ENCODE assay signal across 9 cellular contexts in the genomic region with DNA sequence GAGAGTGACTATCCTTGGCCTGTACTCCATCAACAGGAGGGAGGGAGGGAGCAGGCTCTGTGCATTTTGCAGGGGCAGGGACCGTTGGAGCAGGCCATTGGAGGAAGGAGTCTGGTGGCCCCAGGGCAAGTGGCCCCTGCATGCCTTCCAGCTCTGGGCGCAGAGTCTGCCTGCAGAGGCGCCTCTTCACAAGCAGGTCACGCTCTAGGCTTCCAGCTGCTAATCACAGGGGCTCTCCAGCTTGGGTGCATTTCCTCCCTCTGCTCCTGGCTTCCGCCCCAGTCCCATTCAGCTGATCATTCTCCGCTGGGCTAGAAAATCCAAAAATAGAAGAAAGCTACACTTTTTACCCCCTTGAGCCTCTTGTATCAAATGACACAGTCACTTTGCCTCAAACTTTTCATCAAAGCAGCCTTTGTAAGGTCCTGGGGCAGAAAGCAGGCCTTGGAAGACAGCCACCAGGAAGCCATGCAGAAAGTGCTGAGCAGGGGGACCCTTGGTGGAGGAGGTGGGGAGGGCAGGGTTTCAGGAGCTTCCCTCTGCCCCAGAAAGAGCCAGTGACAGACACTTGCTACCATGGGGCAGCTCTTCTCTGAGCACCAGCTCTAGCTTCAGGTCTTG. TPM values are rescaled to one million over a fixed set of nuclear protein-coding genes. Genes with fewer than 3 reads are reported as not detected.
A peak's percentile ranks its signal among the peaks of the same experiment; 100 is the strongest.
DNase-seq lines count a peak whose midpoint lies in the region; ATAC-seq and TF ChIP-seq lines count a peak whose summit lies in the region.
"Had no signal": no experiment of that assay in that cellular context is flagged by ENCODE, and none has a peak within 500 bp of the region (broad histone marks: within the 10 kb centered on the region; RNA-seq: fewer than 3 reads in every experiment).

No MANE protein-coding gene starts in this region.

- intact Hi-C loops in OCI-LY7 (cut with micrococcal nuclease; ENCODE audit: unreplicated experiment): no loop called here
- intact Hi-C loops in activated T-helper 1 cell treated with anti-CD3 and anti-CD28 coated beads, Interleukin-12 subunit alpha, Interleukin-12 subunit beta, Interleukin-2, Interleukin-4 antibody, amounts not matched to agents 30 ng/mL and 10 ng/mL and 1 ng/mL, durations not matched to agents 14 hours and 24 hours and 36 hours (cut with micrococcal nuclease): no loop called here

- no peaks in the 10 kb centered on the region for H3K27me3 Mint-ChIP-seq in activated T-helper 1 cell treated with anti-CD3 and anti-CD28 coated beads, Interleukin-12 subunit alpha, Interleukin-12 subunit beta, Interleukin-2, Interleukin-4 antibody, amounts not matched to agents 30 ng/mL and 10 ng/mL and 1 ng/mL, durations not matched to agents 14 hours and 24 hours and 36 hours (ENCODE audit: insufficient read depth)

- no peaks in the 10 kb centered on the region for H3K79me2 ChIP-seq in OCI-LY7 (ENCODE audit: insufficient read depth, low read depth, low read length)

- H3K4me1 ChIP-seq in OCI-LY7 (ENCODE audit: insufficient read depth, low read length, poor library complexity, severe bottlenecking) (peaks cover 22% of the 10 kb centered on the region), thoracic aorta (ENCODE audit: control insufficient read depth in 1 of 2, low read depth in 2 of 2) (peaks cover 15 to 36% of the 10 kb centered on the region in 2 donors)

- no peaks in the 10 kb centered on the region for H3K9me2 ChIP-seq in OCI-LY7 (ENCODE audit: insufficient read depth, low read length)

- no peak overlapping the region for H3K27ac Mint-ChIP-seq in activated T-helper 1 cell treated with anti-CD3 and anti-CD28 coated beads, Interleukin-12 subunit alpha, Interleukin-12 subunit beta, Interleukin-2, Interleukin-4 antibody, amounts not matched to agents 30 ng/mL and 10 ng/mL and 1 ng/mL, durations not matched to agents 14 hours and 24 hours and 36 hours

- peak; percentile 41 for TF ChIP-seq CTCF in OCI-LY7 (conservative IDR thresholded peaks at IDR 0.05; ENCODE audit: low read length)
- no peak for TF ChIP-seq CTCF in thoracic aorta (IDR thresholded peaks at IDR 0.05)

- DNase-seq in DMS 273 (lab: John Stamatoyannopoulos, UW; ENCODE audit: unreplicated experiment) (peak; percentile 15), DMS 273 treated with DMSO at 0.1 percent for 48 hours (lab: John Stamatoyannopoulos, UW) (no peak), OCI-LY7 (ENCODE audit: low spot score) (peak; percentile 73), hepatic stellate cell (ENCODE audit: low spot score) (peak; percentile 26), thoracic aorta (ENCODE audit: low spot score) (no peak), DMS153 treated with DMSO at 0.1 percent for 48 hours (lab: John Stamatoyannopoulos, UW; ENCODE audit: unreplicated experiment) (no peak)
- no peak for DNase-seq in activated T-helper 1 cell treated with anti-CD3 and anti-CD28 coated beads, Interleukin-12 subunit alpha, Interleukin-12 subunit beta, Interleukin-2, Interleukin-4 antibody, amounts not matched to agents 30 ng/mL and 10 ng/mL and 1 ng/mL, durations not matched to agents 14 hours and 24 hours and 36 hours (ENCODE audit: low spot score)
- no peak for DNase-seq in stimulated activated CD4-positive, alpha-beta T cell treated with anti-CD3 and anti-CD28 coated beads, Interleukin-2, amount 100 ng/mL, for 48 hours

- H3K4me3 Mint-ChIP-seq in activated T-helper 1 cell treated with anti-CD3 and anti-CD28 coated beads, Interleukin-12 subunit alpha, Interleukin-12 subunit beta, Interleukin-2, Interleukin-4 antibody, amounts not matched to agents 30 ng/mL and 10 ng/mL and 1 ng/mL, durations not matched to agents 14 hours and 24 hours and 36 hours: no peak overlapping the region

- no peaks in the 10 kb centered on the region for H3K9me3 Mint-ChIP-seq in activated T-helper 1 cell treated with anti-CD3 and anti-CD28 coated beads, Interleukin-12 subunit alpha, Interleukin-12 subunit beta, Interleukin-2, Interleukin-4 antibody, amounts not matched to agents 30 ng/mL and 10 ng/mL and 1 ng/mL, durations not matched to agents 14 hours and 24 hours and 36 hours

- H3K4me1 Mint-ChIP-seq in activated T-helper 1 cell treated with anti-CD3 and anti-CD28 coated beads, Interleukin-12 subunit alpha, Interleukin-12 subunit beta, Interleukin-2, Interleukin-4 antibody, amounts not matched to agents 30 ng/mL and 10 ng/mL and 1 ng/mL, durations not matched to agents 14 hours and 24 hours and 36 hours (ENCODE audit: low read depth): peaks cover 8% of the 10 kb centered on the region

- H4K20me1 ChIP-seq in OCI-LY7 (ENCODE audit: insufficient read depth, low read length): no peaks in the 10 kb centered on the region

- peak overlapping the region; percentile 60; the same call in 1 of the 2 replicates for H2AFZ ChIP-seq in OCI-LY7 (ENCODE audit: low read length)

- H3K36me3 Mint-ChIP-seq in activated T-helper 1 cell treated with anti-CD3 and anti-CD28 coated beads, Interleukin-12 subunit alpha, Interleukin-12 subunit beta, Interleukin-2, Interleukin-4 antibody, amounts not matched to agents 30 ng/mL and 10 ng/mL and 1 ng/mL, durations not matched to agents 14 hours and 24 hours and 36 hours (ENCODE audit: low read depth): no peaks in the 10 kb centered on the region

- H3K4me2 ChIP-seq in OCI-LY7 (ENCODE audit: low read length): peak overlapping the region; percentile 60

- POLR2A ChIA-PET in OCI-LY7 (lab: Charles Lee): interaction anchor here (0.6 to 2.5 kb wide), 9 partner anchors 10 to 935 kb away, joined by 3 to 14 read pairs (median 3); a partner anchor contains a TSS

- H3K9me3 ChIP-seq in OCI-LY7 (ENCODE audit: low read length) (no peaks in the 10 kb centered on the region), thoracic aorta (no peaks in the 10 kb centered on the region)

- H3K4me3 ChIP-seq in OCI-LY7 (ENCODE audit: low read depth, low read length, poor library complexity, severe bottlenecking): no peak overlapping the region
- H3K4me3 ChIP-seq in thoracic aorta: no peak overlapping the region

- H3K27ac ChIP-seq in OCI-LY7 (ENCODE audit: low read depth, low read length, poor library complexity, severe bottlenecking) (peak overlapping the region; percentile 35), thoracic aorta (peak overlapping the region; percentile 66 to 78)
- H3K27ac ChIP-seq: 22Rv1 had no signal

- CTCF ChIA-PET in OCI-LY7 (lab: Charles Lee; ENCODE audit: unreplicated experiment): interaction anchor here (1.2 kb wide), 2 partner anchors 10 to 160 kb away, joined by 3 read pairs; no protein-coding TSS in a partner anchor

- no TSS peak for BruUV-seq in OCI-LY7 (replicated peaks; lab: Mats Ljungman, UMichigan)

- H3K36me3 ChIP-seq in OCI-LY7 (ENCODE audit: insufficient read depth, low read length) (no peaks in the 10 kb centered on the region), thoracic aorta (no peaks in the 10 kb centered on the region)

- ATAC-seq in thoracic aorta (ENCODE audit: insufficient number of reproducible peaks, low FRiP score, low read depth): no peak

- no peaks in the 10 kb centered on the region for H3K27me3 ChIP-seq in thoracic aorta (replicated peaks; ENCODE audit: insufficient read depth)

RNA-seq across cellular contexts. Expression of a gene that starts 11.3 kb away (rescaled TPM):
- total RNA-seq in OCI-LY7 (2014; rRNA removed; shearing (Covaris generic)): not detected in 2 replicates
- total RNA-seq in OCI-LY7 (2022) (not detected in 2 replicates), thoracic aorta (not detected)
- not detected in 2 replicates for total RNA-seq in activated T-helper 1 cell treated with anti-CD3 and anti-CD28 coated beads, Interleukin-12 subunit alpha, Interleukin-12 subunit beta, Interleukin-2, Interleukin-4 antibody, amounts not matched to agents 30 ng/mL and 10 ng/mL and 1 ng/mL, durations not matched to agents 14 hours and 24 hours and 36 hours

RNA-seq across cellular contexts. Expression of a gene that starts 51.7 kb away (rescaled TPM):
- total RNA-seq in OCI-LY7 (2014; rRNA removed; shearing (Covaris generic)): 62.0 and 65.7 TPM in 2 replicates
- total RNA-seq in OCI-LY7 (2022) (171 and 198 TPM in 2 replicates), thoracic aorta (100 to 1,000 TPM; 116 to 134 TPM)
- 8.9 and 9.7 TPM in 2 replicates for total RNA-seq in activated T-helper 1 cell treated with anti-CD3 and anti-CD28 coated beads, Interleukin-12 subunit alpha, Interleukin-12 subunit beta, Interleukin-2, Interleukin-4 antibody, amounts not matched to agents 30 ng/mL and 10 ng/mL and 1 ng/mL, durations not matched to agents 14 hours and 24 hours and 36 hours

RNA-seq across cellular contexts. Expression of a gene that starts 51.7 kb away (rescaled TPM):
- total RNA-seq in OCI-LY7 (2014; rRNA removed; shearing (Covaris generic)): 18.9 and 21.1 TPM in 2 replicates
- total RNA-seq in OCI-LY7 (2022) (55.3 and 55.6 TPM in 2 replicates), thoracic aorta (1 to 10 TPM; 1.9 to 7.4 TPM)
- 5.2 and 6.5 TPM in 2 replicates for total RNA-seq in activated T-helper 1 cell treated with anti-CD3 and anti-CD28 coated beads, Interleukin-12 subunit alpha, Interleukin-12 subunit beta, Interleukin-2, Interleukin-4 antibody, amounts not matched to agents 30 ng/mL and 10 ng/mL and 1 ng/mL, durations not matched to agents 14 hours and 24 hours and 36 hours

Comparison
In these comparisons a context has a peak if more than half of its experiments do, and no peak if none do; other contexts are left out.
1. DNase-seq: peak in DMS 273 (single experiment), OCI-LY7 (single experiment) and hepatic stellate cell (single experiment); none in DMS 273 treated with DMSO at 0.1 percent for 48 hours (single experiment), thoracic aorta (single experiment), DMS153 treated with DMSO at 0.1 percent for 48 hours (single experiment), activated T-helper 1 cell treated with anti-CD3 and anti-CD28 coated beads, Interleukin-12 subunit alpha, Interleukin-12 subunit beta, Interleukin-2, Interleukin-4 antibody, amounts not matched to agents 30 ng/mL and 10 ng/mL and 1 ng/mL, durations not matched to agents 14 hours and 24 hours and 36 hours (single experiment) and stimulated activated CD4-positive, alpha-beta T cell treated with anti-CD3 and anti-CD28 coated beads, Interleukin-2, amount 100 ng/mL, for 48 hours (0 of 2).